Comparison of ENCODE assay signal across 15 cellular contexts in genomic region chr1:191888996-191889622, GRCh38.
DNase-seq lines count a peak whose midpoint lies in the region; ATAC-seq and TF ChIP-seq lines count a peak whose summit lies in the region.
"Had no signal": no experiment of that assay in that cellular context is flagged by ENCODE, and none has a peak within 500 bp of the region (broad histone marks: within the 10 kb centered on the region; RNA-seq: fewer than 3 reads in every experiment).

No MANE protein-coding gene starts in this region.

- ATAC-seq in GM21515 (IDR thresholded peaks at IDR 0.05; ENCODE audit: unreplicated experiment) (peak; percentile 43), HG03196 (IDR thresholded peaks at IDR 0.05; ENCODE audit: unreplicated experiment) (no peak)

- H3K36me3 ChIP-seq in PC-9 (ENCODE audit: low read depth) = no peaks in the 10 kb centered on the region

- no peaks in the 10 kb centered on the region for H3F3A ChIP-seq in PC-9 (ENCODE audit: insufficient read depth, low read depth)

- no peaks in the 10 kb centered on the region for H3K4me1 ChIP-seq in PC-9 (replicated peaks; ENCODE audit: insufficient read depth)
- H3K4me1 ChIP-seq: testis had no signal

- H3K4me2 ChIP-seq in PC-9 = no peak overlapping the region

- intact Hi-C loops in PC-9 (cut with micrococcal nuclease; ENCODE audit: unreplicated experiment) = no loop called here

- no peaks in the 10 kb centered on the region for H3K79me2 ChIP-seq in PC-9 (ENCODE audit: low read depth)

- H3K9me3 ChIP-seq in PC-9 (ENCODE audit: insufficient read depth, low read depth) = no peaks in the 10 kb centered on the region
- H3K9me3 ChIP-seq: testis had no signal

- no TSS peak for BruUV-seq in PC-9 (replicated peaks; lab: Mats Ljungman, UMichigan)

- peak; percentile 12 for DNase-seq in NCI-H226
- DNase-seq in fibroblast of peridontal ligament (ENCODE audit: extremely low read depth) = peak; percentile 31
- DNase-seq in anterior cingulate cortex (lab: John Stamatoyannopoulos, UW) = no peak
- no peak for DNase-seq in GM20000 (ENCODE audit: low spot score)
- no peak for DNase-seq in PC-9
- DNase-seq: amygdala; effector CD4-positive, alpha-beta T cell; HCEC 1CT; hippocampal formation; retina; T1000; testis had no signal

- H3K27ac ChIP-seq in 22Rv1 = no peak overlapping the region
- H3K27ac ChIP-seq in PC-9 = no peak overlapping the region
- H3K27ac ChIP-seq: testis had no signal

- TF ChIP-seq CTCF in 22Rv1 (IDR thresholded peaks at IDR 0.05) = 0 out of 2 replicates have a peak, but pooled peaks have one; percentile 6
- no peak for TF ChIP-seq CTCF in GM20000 (IDR thresholded peaks at IDR 0.05; ENCODE audit: extremely low read depth, missing control alignments)
- no peak for TF ChIP-seq CTCF in PC-9 (conservative IDR thresholded peaks at IDR 0.05)

- H3K4me3 ChIP-seq in PC-9 = no peak overlapping the region
- H3K4me3 ChIP-seq: testis had no signal

- H3K27me3 ChIP-seq in PC-9 (ENCODE audit: insufficient read depth, low read depth) = no peaks in the 10 kb centered on the region
- H3K27me3 ChIP-seq: testis had no signal

- no peaks in the 10 kb centered on the region for H3K9me2 ChIP-seq in PC-9 (ENCODE audit: insufficient read depth)

- POLR2A ChIA-PET in PC-9 (lab: Charles Lee; ENCODE audit: unreplicated experiment) = no interaction called here

- H4K20me1 ChIP-seq in PC-9 (ENCODE audit: insufficient read depth) = no peaks in the 10 kb centered on the region

- H2AFZ ChIP-seq in PC-9 = no peak overlapping the region

- CTCF ChIA-PET in PC-9 (lab: Charles Lee) = no interaction called here

Comparison
In these comparisons a context has a peak if more than half of its experiments do, and no peak if none do; other contexts are left out.
1. DNase-seq: peak in NCI-H226 (single experiment) and fibroblast of peridontal ligament (single experiment); none in anterior cingulate cortex (0 of 58), GM20000 (single experiment) and PC-9 (0 of 2).